ENCODE assay signal across 23 cellular contexts in the genomic region with DNA sequence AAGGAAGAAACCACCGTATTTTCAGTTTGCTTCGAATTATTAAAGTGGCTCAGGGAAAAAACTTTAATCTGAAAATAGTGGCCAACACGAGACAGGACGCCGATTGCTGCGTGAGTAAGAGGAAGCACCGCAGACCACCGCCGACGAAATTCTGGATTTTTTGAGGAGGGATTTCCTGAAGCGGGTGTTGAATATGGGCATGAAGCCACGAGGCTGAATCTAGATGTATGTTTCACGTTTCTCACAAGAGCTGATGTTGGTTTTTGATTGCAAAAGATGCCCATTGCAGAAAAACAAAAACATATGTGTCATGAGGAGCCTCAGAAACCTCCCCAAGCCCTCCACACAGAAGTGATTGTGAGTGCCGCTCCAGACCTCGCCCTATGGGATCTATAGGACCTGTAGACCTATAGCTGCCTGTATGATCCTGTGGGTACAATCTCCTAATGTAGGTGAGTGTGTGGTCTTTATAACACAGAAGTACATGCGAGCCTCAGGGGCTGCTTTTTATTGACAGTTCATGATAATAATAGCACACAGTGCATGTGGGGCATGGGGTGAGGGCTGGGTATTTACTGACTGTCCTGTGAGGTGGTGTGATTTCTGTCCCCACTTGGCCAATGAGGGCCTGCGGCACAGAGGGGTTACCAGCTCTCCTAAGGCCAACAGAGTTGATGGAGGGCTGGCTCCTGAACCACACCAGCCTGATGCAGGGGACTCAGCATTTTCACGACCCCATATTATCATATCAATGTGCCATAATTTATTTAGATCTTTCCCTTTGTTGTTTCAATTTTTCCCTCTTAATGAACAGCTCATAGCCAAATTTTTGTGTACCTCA.
A peak's percentile ranks its signal among the peaks of the same experiment; 100 is the strongest.
DNase-seq lines count a peak whose midpoint lies in the region; ATAC-seq and TF ChIP-seq lines count a peak whose summit lies in the region.
"Had no signal": no experiment of that assay in that cellular context is flagged by ENCODE, and none has a peak within 500 bp of the region (broad histone marks: within the 10 kb centered on the region; RNA-seq: fewer than 3 reads in every experiment).

No MANE protein-coding gene starts in this region.

- no peaks in the 10 kb centered on the region for H3K9me3 Mint-ChIP-seq in chondrocyte (ENCODE audit: low read depth)
- H3K9me3 Mint-ChIP-seq: activated CD4-positive, alpha-beta memory T cell treated with anti-CD3 and anti-CD28 coated beads, Interleukin-2, amount 10 ng/mL, durations not matched to agents 7 days and 5 days; activated naive CD4-positive, alpha-beta T cell treated with anti-CD3 and anti-CD28 coated beads, Interleukin-2, amount 50 U/mL, for 24 hours; activated T-cell treated with anti-CD3 and anti-CD28 coated beads, Interleukin-2, amount 50 U/mL, for 24 hours; CD8-positive, alpha-beta T cell; T-cell had no signal

- no peak overlapping the region for H3K27ac Mint-ChIP-seq in chondrocyte (ENCODE audit: unreplicated experiment)
- H3K27ac Mint-ChIP-seq: activated CD4-positive, alpha-beta memory T cell treated with anti-CD3 and anti-CD28 coated beads, Interleukin-2, amount 10 ng/mL, durations not matched to agents 7 days and 5 days; activated naive CD4-positive, alpha-beta T cell treated with anti-CD3 and anti-CD28 coated beads, Interleukin-2, amount 50 U/mL, for 24 hours; activated T-cell treated with anti-CD3 and anti-CD28 coated beads, Interleukin-2, amount 50 U/mL, for 24 hours; CD8-positive, alpha-beta T cell; dendritic cell treated with granulocyte-macrophage colony-stimulating factor and Interleukin-4, amounts not matched to agents 40 ng/mL and 50 ng/mL, for 4 days; stimulated activated naive B cell treated with anti-CD40 and anti-IgM and Interleukin-4, amounts not matched to agents 10 μg/mL and 1 μg/mL and 100 μg/mL, for 72 hours; T-cell had no signal

- H3K4me3 ChIP-seq in right atrium auricular region: no peak overlapping the region
- H3K4me3 ChIP-seq: neural progenitor cell, psoas muscle, tibial nerve had no signal

- H3K9me3 ChIP-seq in right atrium auricular region: no peaks in the 10 kb centered on the region
- H3K9me3 ChIP-seq: psoas muscle had no signal

- no peak overlapping the region for H3K4me3 Mint-ChIP-seq in chondrocyte (ENCODE audit: unreplicated experiment)
- H3K4me3 Mint-ChIP-seq: activated CD4-positive, alpha-beta memory T cell treated with anti-CD3 and anti-CD28 coated beads, Interleukin-2, amount 10 ng/mL, durations not matched to agents 7 days and 5 days; activated naive CD4-positive, alpha-beta T cell treated with anti-CD3 and anti-CD28 coated beads, Interleukin-2, amount 50 U/mL, for 24 hours; activated T-cell treated with anti-CD3 and anti-CD28 coated beads, Interleukin-2, amount 50 U/mL, for 24 hours; CD8-positive, alpha-beta T cell; dendritic cell treated with granulocyte-macrophage colony-stimulating factor and Interleukin-4, amounts not matched to agents 40 ng/mL and 50 ng/mL, for 4 days; neural progenitor cell; stimulated activated naive B cell treated with anti-CD40 and anti-IgM and Interleukin-4, amounts not matched to agents 10 μg/mL and 1 μg/mL and 100 μg/mL, for 72 hours; T-cell had no signal

- no peaks in the 10 kb centered on the region for H3K4me1 Mint-ChIP-seq in chondrocyte (ENCODE audit: low read depth)
- H3K4me1 Mint-ChIP-seq: activated naive CD4-positive, alpha-beta T cell treated with anti-CD3 and anti-CD28 coated beads, Interleukin-2, amount 50 U/mL, for 24 hours; neural progenitor cell; stimulated activated naive B cell treated with anti-CD40 and anti-IgM and Interleukin-4, amounts not matched to agents 10 μg/mL and 1 μg/mL and 100 μg/mL, for 72 hours had no signal

- no peaks in the 10 kb centered on the region for H3K36me3 ChIP-seq in right atrium auricular region
- H3K36me3 ChIP-seq: neural progenitor cell, tibial nerve had no signal

- H3K27me3 Mint-ChIP-seq in chondrocyte (ENCODE audit: low read depth): peaks cover 4% of the 10 kb centered on the region
- H3K27me3 Mint-ChIP-seq: activated CD4-positive, alpha-beta memory T cell treated with anti-CD3 and anti-CD28 coated beads, Interleukin-2, amount 10 ng/mL, durations not matched to agents 7 days and 5 days; activated naive CD4-positive, alpha-beta T cell treated with anti-CD3 and anti-CD28 coated beads, Interleukin-2, amount 50 U/mL, for 24 hours had no signal

- intact Hi-C loops in cardiac septum (cut with DNase I): loop anchor here (10.0 kb wide), 1 partner anchor 118 kb away; no protein-coding TSS in a partner anchor

- no peak for TF ChIP-seq CTCF in right atrium auricular region (IDR thresholded peaks at IDR 0.05)
- TF ChIP-seq CTCF in chondrocyte (IDR thresholded peaks at IDR 0.05): no peak

- no peaks in the 10 kb centered on the region for H3K27me3 ChIP-seq in right atrium auricular region
- H3K27me3 ChIP-seq: neural progenitor cell, tibial nerve had no signal

- H3K36me3 Mint-ChIP-seq in chondrocyte (ENCODE audit: low read depth): no peaks in the 10 kb centered on the region
- H3K36me3 Mint-ChIP-seq: activated naive CD4-positive, alpha-beta T cell treated with anti-CD3 and anti-CD28 coated beads, Interleukin-2, amount 50 U/mL, for 24 hours; CD8-positive, alpha-beta T cell; neural progenitor cell; stimulated activated naive B cell treated with anti-CD40 and anti-IgM and Interleukin-4, amounts not matched to agents 10 μg/mL and 1 μg/mL and 100 μg/mL, for 72 hours; T-cell had no signal

- DNase-seq in cardiac septum (ENCODE audit: low spot score) (peak; percentile 63), right atrium auricular region (ENCODE audit: low spot score) (no peak), chondrocyte (ENCODE audit: low spot score) (peak; percentile 32), left lobe of liver (ENCODE audit: low spot score) (peak; percentile 4), ureter (ENCODE audit: low spot score) (peak; percentile 12), NCI-H524 treated with DMSO at 0.1 percent for 48 hours (lab: John Stamatoyannopoulos, UW) (no peak), AG08396 (ENCODE audit: low spot score) (no peak), NCI-H1436 (lab: John Stamatoyannopoulos, UW) (no peak)
- DNase-seq: activated CD4-positive, alpha-beta memory T cell treated with anti-CD3 and anti-CD28 coated beads, Interleukin-2, amount 10 ng/mL, durations not matched to agents 7 days and 5 days; activated T-cell treated with anti-CD3 and anti-CD28 coated beads, Interleukin-2, amount 50 U/mL, for 24 hours; CD8-positive, alpha-beta T cell; DMS79; mesendoderm; NCI-H1694 treated with DMSO at 0.1 percent for 48 hours; NCI-H226; stimulated activated CD4-positive, alpha-beta T cell treated with anti-CD3 and anti-CD28 coated beads, Interleukin-15, amount 100 ng/mL, for 24 hours; stimulated activated naive B cell treated with anti-CD40 and anti-IgM and Interleukin-4, amounts not matched to agents 10 μg/mL and 1 μg/mL and 100 μg/mL, for 72 hours; T-cell had no signal

- peaks cover 0 to 41% of the 10 kb centered on the region in 2 donors for H3K4me1 ChIP-seq in right atrium auricular region
- H3K4me1 ChIP-seq: neural progenitor cell had no signal

- ATAC-seq in left lobe of liver: no peak
- ATAC-seq: CD8-positive, alpha-beta T cell; psoas muscle; stimulated activated naive B cell treated with anti-CD40 and anti-IgM and Interleukin-4, amounts not matched to agents 10 μg/mL and 1 μg/mL and 100 μg/mL, for 72 hours; T-cell had no signal

- H3K27ac ChIP-seq in right atrium auricular region: no peak overlapping the region
- H3K27ac ChIP-seq: neural progenitor cell, psoas muscle had no signal

Comparison
In these comparisons a context has a peak if more than half of its experiments do, and no peak if none do; other contexts are left out.
1. DNase-seq: peak in cardiac septum (single experiment), chondrocyte (single experiment), left lobe of liver (single experiment) and ureter (single experiment); none in right atrium auricular region (single experiment), NCI-H524 treated with DMSO at 0.1 percent for 48 hours (single experiment), AG08396 (single experiment) and NCI-H1436 (single experiment).